In the genomic region with DNA sequence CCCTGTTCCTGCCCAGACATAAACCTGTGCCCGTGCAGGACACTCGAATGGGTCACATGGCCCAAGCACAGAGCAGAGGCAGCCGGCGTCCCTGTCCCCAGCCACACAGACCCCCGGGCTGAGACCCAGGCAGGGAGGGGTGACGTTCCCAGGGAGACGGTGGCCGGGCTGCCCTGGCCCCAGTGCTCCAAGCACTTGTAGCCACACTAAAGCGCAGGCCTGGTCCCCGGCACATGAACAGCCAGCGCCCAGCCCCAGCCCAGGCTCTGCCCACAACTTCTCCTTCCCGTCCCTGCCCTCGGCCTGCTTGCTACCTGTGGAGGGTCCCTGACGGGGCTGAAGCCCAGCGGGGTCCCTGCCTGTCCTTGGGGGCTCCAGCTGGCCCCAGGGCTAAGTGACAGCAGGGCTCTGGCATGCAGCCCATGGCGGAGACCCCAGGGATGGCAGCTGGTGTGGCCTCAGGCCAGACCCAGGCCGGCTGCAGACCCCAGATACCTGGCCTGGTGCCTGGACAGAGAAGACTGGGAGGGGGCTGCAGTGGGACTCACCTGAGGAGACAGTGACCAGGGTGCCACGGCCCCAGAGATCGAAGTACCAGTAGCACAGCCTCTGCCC, we compare ENCODE assay signal across 12 cellular contexts.
DNase-seq lines count a peak whose midpoint lies in the region; ATAC-seq and TF ChIP-seq lines count a peak whose summit lies in the region.
"Had no signal": no experiment of that assay in that cellular context is flagged by ENCODE, and none has a peak within 500 bp of the region (broad histone marks: within the 10 kb centered on the region; RNA-seq: fewer than 3 reads in every experiment).

No MANE protein-coding gene starts in this region.

- no peaks in the 10 kb centered on the region for H3K9me3 Mint-ChIP-seq in stimulated activated naive CD8-positive, alpha-beta T cell treated with anti-CD3 and anti-CD28 coated beads, Interleukin-15, Interleukin-2, amounts not matched to agents 100 ng/mL and 50 ng/mL, for 24 hours
- H3K9me3 Mint-ChIP-seq in chondrocyte (ENCODE audit: low read depth), result peaks cover 31% of the 10 kb centered on the region
- no peaks in the 10 kb centered on the region for H3K9me3 Mint-ChIP-seq in natural killer cell treated with Interleukin-12 subunit alpha and Interleukin-12 subunit beta and Interleukin-15 and Interleukin-18, amount 100 ng/mL, for 72 hours
- H3K9me3 Mint-ChIP-seq: activated T-helper 2 cell treated with anti-CD3 and anti-CD28 coated beads, Interferon-gamma antibody, Interleukin-2, Interleukin-4, amounts not matched to agents 10 μg/mL and 5 μg/mL and 100 μg/mL, durations not matched to agents 14 hours and 24 hours and 36 hours had no signal

- peak overlapping the region; percentile 26 for H3K4me3 Mint-ChIP-seq in stimulated activated naive CD8-positive, alpha-beta T cell treated with anti-CD3 and anti-CD28 coated beads, Interleukin-15, Interleukin-2, amounts not matched to agents 100 ng/mL and 50 ng/mL, for 24 hours
- no peak overlapping the region for H3K4me3 Mint-ChIP-seq in chondrocyte (ENCODE audit: unreplicated experiment)
- no peak overlapping the region for H3K4me3 Mint-ChIP-seq in natural killer cell treated with Interleukin-12 subunit alpha and Interleukin-12 subunit beta and Interleukin-15 and Interleukin-18, amount 100 ng/mL, for 72 hours

- no peaks in the 10 kb centered on the region for H3K27me3 Mint-ChIP-seq in stimulated activated naive CD8-positive, alpha-beta T cell treated with anti-CD3 and anti-CD28 coated beads, Interleukin-15, Interleukin-2, amounts not matched to agents 100 ng/mL and 50 ng/mL, for 24 hours
- H3K27me3 Mint-ChIP-seq in chondrocyte (ENCODE audit: low read depth), result no peaks in the 10 kb centered on the region
- peaks cover 11 to 20% of the 10 kb centered on the region in 2 donors for H3K27me3 Mint-ChIP-seq in natural killer cell treated with Interleukin-12 subunit alpha and Interleukin-12 subunit beta and Interleukin-15 and Interleukin-18, amount 100 ng/mL, for 72 hours

- no peak overlapping the region for H3K27ac Mint-ChIP-seq in stimulated activated naive CD8-positive, alpha-beta T cell treated with anti-CD3 and anti-CD28 coated beads, Interleukin-15, Interleukin-2, amounts not matched to agents 100 ng/mL and 50 ng/mL, for 24 hours
- H3K27ac Mint-ChIP-seq in chondrocyte (ENCODE audit: unreplicated experiment), result no peak overlapping the region
- H3K27ac Mint-ChIP-seq in natural killer cell treated with Interleukin-12 subunit alpha and Interleukin-12 subunit beta and Interleukin-15 and Interleukin-18, amount 100 ng/mL, for 72 hours, result no peak overlapping the region
- H3K27ac Mint-ChIP-seq: activated T-helper 2 cell treated with anti-CD3 and anti-CD28 coated beads, Interferon-gamma antibody, Interleukin-2, Interleukin-4, amounts not matched to agents 10 μg/mL and 5 μg/mL and 100 μg/mL, durations not matched to agents 14 hours and 24 hours and 36 hours had no signal

- DNase-seq in stimulated activated naive CD8-positive, alpha-beta T cell treated with anti-CD3 and anti-CD28 coated beads, Interleukin-15, Interleukin-2, amounts not matched to agents 100 U/mL and 50 U/mL, for 24 hours, result no peak
- DNase-seq in chondrocyte (ENCODE audit: low spot score) (peak; percentile 87), UCSD-AML1 (lab: John Stamatoyannopoulos, UW; ENCODE audit: unreplicated experiment) (no peak), DMS114 treated with DMSO at 0.1 percent for 48 hours (lab: John Stamatoyannopoulos, UW; ENCODE audit: unreplicated experiment) (no peak)
- DNase-seq in natural killer cell treated with Interleukin-12 subunit alpha and Interleukin-12 subunit beta and Interleukin-15 and Interleukin-18, amount 100 ng/mL, for 72 hours (ENCODE audit: low spot score), result peak; percentile 52
- DNase-seq: HCEC 1CT, MV-4-11, RPMI8226 had no signal

- peaks cover 13% of the 10 kb centered on the region for H3K36me3 Mint-ChIP-seq in stimulated activated naive CD8-positive, alpha-beta T cell treated with anti-CD3 and anti-CD28 coated beads, Interleukin-15, Interleukin-2, amounts not matched to agents 100 ng/mL and 50 ng/mL, for 24 hours (ENCODE audit: low read depth)
- peaks cover 3% of the 10 kb centered on the region for H3K36me3 Mint-ChIP-seq in chondrocyte (ENCODE audit: low read depth)
- no peaks in the 10 kb centered on the region for H3K36me3 Mint-ChIP-seq in natural killer cell treated with Interleukin-12 subunit alpha and Interleukin-12 subunit beta and Interleukin-15 and Interleukin-18, amount 100 ng/mL, for 72 hours

- peaks cover 32% of the 10 kb centered on the region for H3K4me1 Mint-ChIP-seq in stimulated activated naive CD8-positive, alpha-beta T cell treated with anti-CD3 and anti-CD28 coated beads, Interleukin-15, Interleukin-2, amounts not matched to agents 100 ng/mL and 50 ng/mL, for 24 hours (ENCODE audit: low read depth)
- H3K4me1 Mint-ChIP-seq in chondrocyte (ENCODE audit: low read depth), result no peaks in the 10 kb centered on the region
- H3K4me1 Mint-ChIP-seq in natural killer cell treated with Interleukin-12 subunit alpha and Interleukin-12 subunit beta and Interleukin-15 and Interleukin-18, amount 100 ng/mL, for 72 hours (ENCODE audit: low read depth in 2 of 2), result peaks cover 15 to 16% of the 10 kb centered on the region in 2 donors

- TF ChIP-seq CTCF in chondrocyte (IDR thresholded peaks at IDR 0.05), result no peak

- no peak for ATAC-seq in stimulated activated naive CD8-positive, alpha-beta T cell treated with anti-CD3 and anti-CD28 coated beads, Interleukin-15, Interleukin-2, amounts not matched to agents 100 U/mL and 50 U/mL, for 24 hours
- ATAC-seq in natural killer cell treated with Interleukin-12 subunit alpha and Interleukin-12 subunit beta and Interleukin-15 and Interleukin-18, amount 100 ng/mL, for 72 hours, result no peak
- ATAC-seq in GM19467 (IDR thresholded peaks at IDR 0.05; ENCODE audit: unreplicated experiment) (no peak), GM21447 (IDR thresholded peaks at IDR 0.05; ENCODE audit: unreplicated experiment) (no peak)

Comparison
In these comparisons a context has a peak if more than half of its experiments do, and no peak if none do; other contexts are left out.
1. DNase-seq: peak in chondrocyte (single experiment) and natural killer cell treated with Interleukin-12 subunit alpha and Interleukin-12 subunit beta and Interleukin-15 and Interleukin-18, amount 100 ng/mL, for 72 hours (single experiment); none in stimulated activated naive CD8-positive, alpha-beta T cell treated with anti-CD3 and anti-CD28 coated beads, Interleukin-15, Interleukin-2, amounts not matched to agents 100 U/mL and 50 U/mL, for 24 hours (single experiment), UCSD-AML1 (single experiment) and DMS114 treated with DMSO at 0.1 percent for 48 hours (single experiment).